Comparison of ENCODE assay signal across 2 cellular contexts in the genomic region with DNA sequence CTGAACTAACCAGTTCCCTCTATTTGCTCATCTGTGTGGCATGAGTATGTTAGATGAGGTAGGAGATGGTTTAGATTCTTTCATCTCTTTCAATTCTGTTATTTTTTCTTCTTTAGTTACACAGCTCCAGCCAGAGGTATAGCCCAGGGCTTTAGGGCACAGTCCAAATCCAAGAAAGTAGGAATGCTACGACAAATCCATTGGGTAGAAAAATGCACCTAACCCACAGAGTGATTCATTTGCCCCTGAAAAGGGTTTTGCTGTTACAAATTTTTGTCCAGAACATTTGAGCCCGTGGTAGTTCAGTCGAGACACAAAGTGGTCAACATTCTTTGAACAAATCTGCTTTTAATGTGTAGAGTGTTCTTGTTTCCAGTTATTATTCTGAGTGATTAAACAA.
TF ChIP-seq lines count a peak whose summit lies in the region.

No MANE protein-coding gene starts in this region.

TF ChIP-seq in SK-N-SH, 30 proteins besides CTCF, POLR2A, EP300 and RAD21 (continued from another document):
- TF ChIP-seq USF2 (IDR thresholded peaks at IDR 0.05; ENCODE audit: borderline replicate concordance, low read depth, low read length): no peak
- no peak for TF ChIP-seq MEF2A (IDR thresholded peaks at IDR 0.05; ENCODE audit: borderline replicate concordance, low read depth)
- no peak for TF ChIP-seq TEAD4 (IDR thresholded peaks at IDR 0.05; ENCODE audit: borderline replicate concordance, insufficient read depth)
- no peak for TF ChIP-seq ZBTB33 (IDR thresholded peaks at IDR 0.05; ENCODE audit: borderline replicate concordance, low read depth)
- no peak for TF ChIP-seq EZH2phosphoT487 (IDR thresholded peaks at IDR 0.05; ENCODE audit: borderline replicate concordance, low read depth)
- TF ChIP-seq YY1 (IDR thresholded peaks at IDR 0.05; ENCODE audit: low read depth): no peak
- TF ChIP-seq, protein P1, sequence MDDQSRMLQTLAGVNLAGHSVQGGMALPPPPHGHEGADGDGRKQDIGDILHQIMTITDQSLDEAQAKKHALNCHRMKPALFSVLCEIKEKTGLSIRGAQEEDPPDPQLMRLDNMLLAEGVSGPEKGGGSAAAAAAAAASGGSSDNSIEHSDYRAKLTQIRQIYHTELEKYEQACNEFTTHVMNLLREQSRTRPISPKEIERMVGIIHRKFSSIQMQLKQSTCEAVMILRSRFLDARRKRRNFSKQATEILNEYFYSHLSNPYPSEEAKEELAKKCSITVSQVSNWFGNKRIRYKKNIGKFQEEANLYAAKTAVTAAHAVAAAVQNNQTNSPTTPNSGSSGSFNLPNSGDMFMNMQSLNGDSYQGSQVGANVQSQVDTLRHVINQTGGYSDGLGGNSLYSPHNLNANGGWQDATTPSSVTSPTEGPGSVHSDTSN (IDR thresholded peaks at IDR 0.05): 0 out of 2 replicates have a peak, but pooled peaks have one; percentile 21
- TF ChIP-seq, protein P2, sequence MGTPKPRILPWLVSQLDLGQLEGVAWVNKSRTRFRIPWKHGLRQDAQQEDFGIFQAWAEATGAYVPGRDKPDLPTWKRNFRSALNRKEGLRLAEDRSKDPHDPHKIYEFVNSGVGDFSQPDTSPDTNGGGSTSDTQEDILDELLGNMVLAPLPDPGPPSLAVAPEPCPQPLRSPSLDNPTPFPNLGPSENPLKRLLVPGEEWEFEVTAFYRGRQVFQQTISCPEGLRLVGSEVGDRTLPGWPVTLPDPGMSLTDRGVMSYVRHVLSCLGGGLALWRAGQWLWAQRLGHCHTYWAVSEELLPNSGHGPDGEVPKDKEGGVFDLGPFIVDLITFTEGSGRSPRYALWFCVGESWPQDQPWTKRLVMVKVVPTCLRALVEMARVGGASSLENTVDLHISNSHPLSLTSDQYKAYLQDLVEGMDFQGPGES (IDR thresholded peaks at IDR 0.05; ENCODE audit: low read depth, low read length): no peak
- TF ChIP-seq SIN3A (IDR thresholded peaks at IDR 0.05; ENCODE audit: borderline replicate concordance, low read depth, low read length): no peak
- no peak for TF ChIP-seq FOXM1 (IDR thresholded peaks at IDR 0.05; ENCODE audit: low read depth)
- no peak for TF ChIP-seq ELF1 (IDR thresholded peaks at IDR 0.05)
- no peak for TF ChIP-seq NRF1 (IDR thresholded peaks at IDR 0.05; ENCODE audit: low read depth, low read length)
- peak; percentile 26; the same call in 1 of the 2 replicates for TF ChIP-seq JUND (IDR thresholded peaks at IDR 0.05)
- no peak for TF ChIP-seq SMC3 (IDR thresholded peaks at IDR 0.05; ENCODE audit: low read depth, low read length)
- peak; percentile 29; the same call in 1 of the 2 replicates for TF ChIP-seq POLR2AphosphoS5 (IDR thresholded peaks at IDR 0.05; ENCODE audit: low read depth, low read length)
- TF ChIP-seq GATA2 (CRISPR knock-in tag; IDR thresholded peaks at IDR 0.05): no peak
- TF ChIP-seq FOXJ3 (CRISPR knock-in tag; IDR thresholded peaks at IDR 0.05): no peak
- TF ChIP-seq FOSL2 (IDR thresholded peaks at IDR 0.05; ENCODE audit: borderline replicate concordance, low read depth): peak; percentile 31; the same call in 1 of the 2 replicates
- no peak for TF ChIP-seq RCOR1 (IDR thresholded peaks at IDR 0.05; ENCODE audit: low read length)
- no peak for TF ChIP-seq CHD2 (IDR thresholded peaks at IDR 0.05; ENCODE audit: low read length, partially characterized antibody)
- TF ChIP-seq MXI1 (IDR thresholded peaks at IDR 0.05; ENCODE audit: low read depth, low read length): no peak

TF ChIP-seq in SK-N-SH treated with all-trans-retinoic acid at 6 μM for 48 hours, 23 proteins besides CTCF, POLR2A, EP300 and RAD21 (continued from another document):
- TF ChIP-seq TSHZ2 (CRISPR knock-in tag; IDR thresholded peaks at IDR 0.05): no peak
- no peak for TF ChIP-seq ZNF70 (CRISPR knock-in tag; IDR thresholded peaks at IDR 0.05)
- TF ChIP-seq ARNTL (CRISPR knock-in tag; IDR thresholded peaks at IDR 0.05; ENCODE audit: borderline replicate concordance, low read depth): no peak
- TF ChIP-seq ISL1 (CRISPR knock-in tag; IDR thresholded peaks at IDR 0.05): no peak
- TF ChIP-seq BACH2 (CRISPR knock-in tag; IDR thresholded peaks at IDR 0.05; ENCODE audit: borderline replicate concordance): no peak
- TF ChIP-seq CSDC2 (CRISPR knock-in tag; IDR thresholded peaks at IDR 0.05): no peak
TF ChIP-seq in SK-N-SH treated with all-trans-retinoic acid at 6 μM for 48 hours: peak in this region for 0.
